Comparison of ENCODE assay signal across 8 cellular contexts in genomic region chr17:75087182-75087557, GRCh38. TPM values are rescaled to one million over a fixed set of nuclear protein-coding genes. Genes with fewer than 3 reads are reported as not detected.
DNase-seq lines count a peak whose midpoint lies in the region; ATAC-seq and TF ChIP-seq lines count a peak whose summit lies in the region.

No MANE protein-coding gene starts in this region.

- peak overlapping the region; percentile 64 to 88 (median 84) for H3K27ac ChIP-seq in body of pancreas
- H3K27ac ChIP-seq in thymus (ENCODE audit: low read depth), result peak overlapping the region; percentile 38

- 70 to 91% methylated on average over 7 to 12 of the region's 12 CpGs for WGBS in body of pancreas, 2 donors
- 49 to 55% methylated on average over 12 of the region's 12 CpGs for WGBS in lower leg skin, 2 donors
- WGBS in thymus, result 76% methylated on average over 12 of the region's 12 CpGs

- intact Hi-C loops in body of pancreas (cut with DNase I), result no loop called here
- intact Hi-C loops in lower leg skin (cut with DNase I; ENCODE audit: low total_unique reads), result no loop called here

- no peaks in the 10 kb centered on the region for H3K36me3 ChIP-seq in body of pancreas (replicated peaks in 1 of 2; ENCODE audit: insufficient read depth in 1 of 2, low read depth in 2 of 2)
- no peaks in the 10 kb centered on the region for H3K36me3 ChIP-seq in thymus (ENCODE audit: control insufficient read depth, insufficient read depth)

- POLR2A ChIA-PET in activated CD4-positive, alpha-beta T cell treated with anti-CD3 and anti-CD28 coated beads, Interleukin-2, amount 10 ng/mL, durations not matched to agents 7 days and 5 days (lab: Charles Lee), result no interaction called here

- H3K9me3 ChIP-seq in body of pancreas (no peaks in the 10 kb centered on the region), thymus (ENCODE audit: control insufficient read depth) (no peaks in the 10 kb centered on the region)

- no peaks in the 10 kb centered on the region for H3K9me3 Mint-ChIP-seq in activated CD4-positive, alpha-beta T cell treated with anti-CD3 and anti-CD28 coated beads, Interleukin-2, amount 10 ng/mL, durations not matched to agents 7 days and 5 days

- no peak for DNase-seq in activated CD4-positive, alpha-beta T cell treated with anti-CD3 and anti-CD28 coated beads, Interleukin-2, amount 10 ng/mL, durations not matched to agents 7 days and 5 days
- DNase-seq in activated CD4-positive, alpha-beta T cell treated with anti-CD3 and anti-CD28 coated beads for 4 hours, result no peak
- no peak for DNase-seq in body of pancreas
- DNase-seq in lower leg skin (ENCODE audit: low spot score in 2 of 2), result no peak
- DNase-seq in Kasumi-1 (lab: John Stamatoyannopoulos, UW), result no peak
- DNase-seq in NCI-H2196 treated with DMSO at 0.1 percent for 48 hours (lab: John Stamatoyannopoulos, UW; ENCODE audit: unreplicated experiment), result no peak
- no peak for DNase-seq in NCI-H226

- CTCF ChIA-PET in activated CD4-positive, alpha-beta T cell treated with anti-CD3 and anti-CD28 coated beads, Interleukin-2, amount 10 ng/mL, durations not matched to agents 7 days and 5 days (lab: Charles Lee), result interaction anchor here (0.6 to 2.2 kb wide), 7 partner anchors 8 to 361 kb away, joined by 3 to 7 read pairs (median 5); no protein-coding TSS in a partner anchor

- TF ChIP-seq POLR2A in body of pancreas (IDR thresholded peaks at IDR 0.05), result no peak
- no peak for TF ChIP-seq POLR2A in lower leg skin (IDR thresholded peaks at IDR 0.05)

- no peaks in the 10 kb centered on the region for H3K27me3 Mint-ChIP-seq in activated CD4-positive, alpha-beta T cell treated with anti-CD3 and anti-CD28 coated beads, Interleukin-2, amount 10 ng/mL, durations not matched to agents 7 days and 5 days

- peaks cover 43% of the 10 kb centered on the region for H3K4me1 ChIP-seq in body of pancreas
- H3K4me1 ChIP-seq in thymus (ENCODE audit: control insufficient read depth, insufficient read depth, low read length), result peaks cover 5% of the 10 kb centered on the region

- ATAC-seq in body of pancreas, result no peak

- H3K27me3 ChIP-seq in body of pancreas (no peaks in the 10 kb centered on the region), thymus (ENCODE audit: control insufficient read depth, insufficient read depth) (no peaks in the 10 kb centered on the region)

- TF ChIP-seq CTCF in body of pancreas (IDR thresholded peaks at IDR 0.05), result no peak
- no peak for TF ChIP-seq CTCF in lower leg skin (IDR thresholded peaks at IDR 0.05)

- H3K4me3 ChIP-seq in body of pancreas (no peak overlapping the region), lower leg skin (ENCODE audit: low read depth, poor library complexity, severe bottlenecking) (peak overlapping the region; percentile 56), thymus (ENCODE audit: low read length) (peak overlapping the region; percentile 67)

- H3K36me3 Mint-ChIP-seq in activated CD4-positive, alpha-beta T cell treated with anti-CD3 and anti-CD28 coated beads, Interleukin-2, amount 10 ng/mL, durations not matched to agents 7 days and 5 days (ENCODE audit: low read depth), result no peaks in the 10 kb centered on the region

- peak overlapping the region; percentile 89 for H3K27ac Mint-ChIP-seq in activated CD4-positive, alpha-beta T cell treated with anti-CD3 and anti-CD28 coated beads, Interleukin-2, amount 10 ng/mL, durations not matched to agents 7 days and 5 days

- peak overlapping the region; percentile 77 for H3K4me3 Mint-ChIP-seq in activated CD4-positive, alpha-beta T cell treated with anti-CD3 and anti-CD28 coated beads, Interleukin-2, amount 10 ng/mL, durations not matched to agents 7 days and 5 days

- peaks cover 61% of the 10 kb centered on the region for H3K4me1 Mint-ChIP-seq in activated CD4-positive, alpha-beta T cell treated with anti-CD3 and anti-CD28 coated beads, Interleukin-2, amount 10 ng/mL, durations not matched to agents 7 days and 5 days

RNA-seq across cellular contexts. Expression of gene SLC16A5, which starts 0.6 kb away (rescaled TPM):
- total RNA-seq in activated CD4-positive, alpha-beta T cell treated with anti-CD3 and anti-CD28 coated beads, Interleukin-2, amount 10 ng/mL, durations not matched to agents 7 days and 5 days, result 10 to 100 TPM; 11.4 to 12.2 TPM
- total RNA-seq in body of pancreas, result 10 to 100 TPM in 1 of 2 donors, 1 to 10 TPM in 1; 2.1 to 14.8 TPM
- total RNA-seq in lower leg skin, result 100 to 1,000 TPM in 1 of 4 donors, 10 to 100 TPM in 3; 41.1 to 101 (median 62.6) TPM
- polyA plus RNA-seq in thymus, result 5.0 TPM

RNA-seq across cellular contexts. Expression of gene ARMC7, which starts 22.6 kb away (rescaled TPM):
- total RNA-seq in activated CD4-positive, alpha-beta T cell treated with anti-CD3 and anti-CD28 coated beads, Interleukin-2, amount 10 ng/mL, durations not matched to agents 7 days and 5 days, result 10 to 100 TPM; 18.5 to 18.8 TPM
- 1 to 10 TPM; 6.7 to 7.9 TPM for total RNA-seq in body of pancreas
- 10 to 100 TPM; 10.6 to 14.7 (median 11.9) TPM for total RNA-seq in lower leg skin
- 10.0 TPM for polyA plus RNA-seq in thymus

RNA-seq across cellular contexts. Expression of gene KCTD2, which starts 40.1 kb away (rescaled TPM):
- 10 to 100 TPM; 21.7 TPM for total RNA-seq in activated CD4-positive, alpha-beta T cell treated with anti-CD3 and anti-CD28 coated beads, Interleukin-2, amount 10 ng/mL, durations not matched to agents 7 days and 5 days
- total RNA-seq in body of pancreas, result 10 to 100 TPM; 11.2 to 12.7 TPM
- total RNA-seq in lower leg skin, result 10 to 100 TPM; 22.5 to 38.3 (median 28.6) TPM
- polyA plus RNA-seq in thymus, result 20.4 TPM

RNA-seq across cellular contexts. Expression of gene ATP5PD, which starts 40.4 kb away (rescaled TPM):
- total RNA-seq in activated CD4-positive, alpha-beta T cell treated with anti-CD3 and anti-CD28 coated beads, Interleukin-2, amount 10 ng/mL, durations not matched to agents 7 days and 5 days, result 100 to 1,000 TPM; 252 to 259 TPM
- 100 to 1,000 TPM; 105 to 131 TPM for total RNA-seq in body of pancreas
- 100 to 1,000 TPM; 212 to 298 (median 249) TPM for total RNA-seq in lower leg skin
- 390 TPM for polyA plus RNA-seq in thymus

RNA-seq across cellular contexts. Expression of gene NT5C, which starts 44.4 kb away (rescaled TPM):
- total RNA-seq in activated CD4-positive, alpha-beta T cell treated with anti-CD3 and anti-CD28 coated beads, Interleukin-2, amount 10 ng/mL, durations not matched to agents 7 days and 5 days, result 10 to 100 TPM; 45.2 to 50.4 TPM
- 10 to 100 TPM; 69.9 to 71.3 TPM for total RNA-seq in body of pancreas
- 100 to 1,000 TPM in 3 of 4 donors, 10 to 100 TPM in 1; 62.5 to 107 (median 105) TPM for total RNA-seq in lower leg skin
- polyA plus RNA-seq in thymus, result 103 TPM

Comparison
In these comparisons a context has a peak if more than half of its experiments do, and no peak if none do; other contexts are left out.
1. H3K4me3 ChIP-seq: peak in lower leg skin (single experiment) and thymus (single experiment); none in body of pancreas (0 of 2).